ENCODE assay signal across 8 cellular contexts in the genomic region with DNA sequence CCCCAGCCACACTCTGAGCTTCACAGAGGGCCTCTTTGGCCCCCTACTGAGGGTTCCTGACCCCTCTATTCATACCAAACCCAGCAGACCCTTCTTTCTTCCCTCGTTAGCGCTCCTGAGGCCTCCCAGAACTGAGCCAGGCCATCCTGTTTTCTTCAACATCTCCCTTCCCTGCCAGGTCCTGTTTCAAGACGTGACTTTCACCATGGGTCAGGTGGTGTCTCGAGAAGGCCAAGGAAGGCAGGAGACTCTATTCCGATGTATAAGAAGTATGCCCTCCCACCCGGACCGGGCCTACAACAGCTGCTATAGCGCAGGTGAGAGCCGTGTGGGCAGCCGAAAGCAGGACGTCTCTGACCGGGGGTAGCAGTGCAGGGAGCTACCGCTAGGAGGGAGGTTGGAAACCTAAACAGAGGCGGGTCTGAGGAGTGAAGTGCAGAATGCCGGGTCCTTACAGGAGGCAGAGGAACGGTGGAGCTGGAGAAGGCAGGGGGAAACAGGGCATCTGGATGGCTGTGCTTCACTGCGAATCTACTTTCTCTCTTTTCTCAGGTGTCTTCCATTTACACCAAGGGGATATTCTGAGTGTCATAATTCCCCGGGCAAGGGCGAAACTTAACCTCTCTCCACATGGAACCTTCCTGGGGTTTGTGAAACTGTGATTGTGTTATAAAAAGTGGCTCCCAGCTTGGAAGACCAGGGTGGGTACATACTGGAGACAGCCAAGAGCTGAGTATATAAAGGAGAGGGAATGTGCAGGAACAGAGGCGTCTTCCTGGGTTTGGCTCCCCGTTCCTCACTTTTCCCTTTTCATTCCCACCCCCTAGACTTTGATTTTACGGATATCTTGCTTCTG. TPM values are rescaled to one million over a fixed set of nuclear protein-coding genes. Genes with fewer than 3 reads are reported as not detected.
DNase-seq lines count a peak whose midpoint lies in the region; ATAC-seq and TF ChIP-seq lines count a peak whose summit lies in the region.

No MANE protein-coding gene starts in this region.

- peak; percentile 47 for DNase-seq in DMS79 (lab: John Stamatoyannopoulos, UW)
- peak; percentile 26 for DNase-seq in MG63
- peak; percentile 55 to 60 for DNase-seq in activated CD4-positive, alpha-beta T cell treated with anti-CD3 and anti-CD28 coated beads, Interleukin-2, amount 50 U/mL, for 4 hours
- no peak for DNase-seq in epithelial cell of prostate (ENCODE audit: low read depth, low spot score)
- DNase-seq in myocyte (ENCODE audit: low read depth) = peak; percentile 62
- DNase-seq in tibial nerve (ENCODE audit: low spot score in 2 of 2) = peak in 1 of 2 donors; percentile 46
- DNase-seq in NCI-H1436 treated with DMSO at 0.1 percent for 48 hours (lab: John Stamatoyannopoulos, UW) = no peak

- ATAC-seq in HG02623 (IDR thresholded peaks at IDR 0.05; ENCODE audit: unreplicated experiment) = no peak

- WGBS in tibial nerve, 2 donors = 27 to 30% methylated on average over 22 of the region's 22 CpGs

- TF ChIP-seq EP300 in tibial nerve (IDR thresholded peaks at IDR 0.05) = no peak

- H3K4me1 ChIP-seq in tibial nerve = peaks cover 0 to 81% (median 55%) of the 10 kb centered on the region in 4 donors

- H3K9me3 ChIP-seq in MG63 (no peaks in the 10 kb centered on the region), tibial nerve (no peaks in the 10 kb centered on the region)

- peak in 4 of 5 experiments; percentile 37 to 54 (median 42) for TF ChIP-seq CTCF in tibial nerve (IDR thresholded peaks at IDR 0.05)

- H3K36me3 ChIP-seq in MG63 (peaks cover 9% of the 10 kb centered on the region), tibial nerve (peaks cover 0 to 25% (median 9%) of the 10 kb centered on the region in 3 donors)

- no peak for TF ChIP-seq POLR2A in tibial nerve (IDR thresholded peaks at IDR 0.05)

- H3K4me3 ChIP-seq in MG63 (peak overlapping the region; percentile 71), tibial nerve (peak overlapping the region; percentile 15 to 88 (median 80))

- H3K27ac ChIP-seq in epithelial cell of prostate = peak overlapping the region; percentile 70
- H3K27ac ChIP-seq in tibial nerve = peak overlapping the region; percentile 92 to 94 (median 94)

- H3K27me3 ChIP-seq in MG63 (no peaks in the 10 kb centered on the region), tibial nerve (no peaks in the 10 kb centered on the region)

RNA-seq across cellular contexts. Expression of gene SENP3, which starts 1.3 kb away (rescaled TPM):
- 85.6 and 106 TPM in 2 replicates for total RNA-seq in MG63 (2014; rRNA removed; shearing (Covaris generic); ENCODE audit: low replicate concordance)
- total RNA-seq in myocyte (93.6 and 114 TPM in 2 replicates), tibial nerve (10 to 100 TPM; 54.3 to 75.4 (median 59.0) TPM)
- 58.1 TPM for polyA plus RNA-seq in myocyte (2012)

RNA-seq across cellular contexts. Expression of gene TNFSF13, which starts 1.9 kb away (rescaled TPM):
- 1.7 TPM in 1 of 2 replicates, not detected in the other for total RNA-seq in MG63 (2014; rRNA removed; shearing (Covaris generic); ENCODE audit: low replicate concordance)
- total RNA-seq in myocyte (0.11 TPM in 1 of 2 replicates, not detected in the other), tibial nerve (10 to 100 TPM; 44.7 to 93.3 (median 64.7) TPM)
- 1.8 TPM for polyA plus RNA-seq in myocyte (2012)

RNA-seq across cellular contexts. Expression of gene TNFSF12, which starts 11.5 kb away (rescaled TPM):
- total RNA-seq in MG63 (2014; rRNA removed; shearing (Covaris generic); ENCODE audit: low replicate concordance) = 0.33 TPM in 1 of 2 replicates, not detected in the other
- total RNA-seq in myocyte (7.4 and 8.6 TPM in 2 replicates), tibial nerve (100 to 1,000 TPM in 2 of 4 donors, 10 to 100 TPM in 2; 59.4 to 109 (median 98.8) TPM)
- 13.4 TPM for polyA plus RNA-seq in myocyte (2012)

RNA-seq across cellular contexts. Expression of gene CD68, which starts 19.0 kb away (rescaled TPM):
- 12.6 and 17.3 TPM in 2 replicates for total RNA-seq in MG63 (2014; rRNA removed; shearing (Covaris generic); ENCODE audit: low replicate concordance)
- total RNA-seq in myocyte (7.6 and 9.1 TPM in 2 replicates), tibial nerve (10 to 100 TPM; 19.3 to 65.7 (median 34.2) TPM)
- polyA plus RNA-seq in myocyte (2012) = 13.6 TPM

RNA-seq across cellular contexts. Expression of gene MPDU1, which starts 23.3 kb away (rescaled TPM):
- 96.0 and 121 TPM in 2 replicates for total RNA-seq in MG63 (2014; rRNA removed; shearing (Covaris generic); ENCODE audit: low replicate concordance)
- total RNA-seq in myocyte (185 and 199 TPM in 2 replicates), tibial nerve (100 to 1,000 TPM in 1 of 4 donors, 10 to 100 TPM in 3; 58.3 to 102 (median 66.2) TPM)
- polyA plus RNA-seq in myocyte (2012) = 61.3 TPM

Comparison
In these comparisons a context has a peak if more than half of its experiments do, and no peak if none do; other contexts are left out.
1. DNase-seq: peak in DMS79 (single experiment), MG63 (single experiment), activated CD4-positive, alpha-beta T cell treated with anti-CD3 and anti-CD28 coated beads, Interleukin-2, amount 50 U/mL, for 4 hours (2 of 2) and myocyte (single experiment); none in epithelial cell of prostate (single experiment) and NCI-H1436 treated with DMSO at 0.1 percent for 48 hours (single experiment).
2. RNA of gene TNFSF13, which starts 1.9 kb away (total RNA-seq): 44.7 to 93.3 TPM in tibial nerve; 1.7 TPM in MG63 and 0.11 TPM in myocyte; every median in the first group is over 10 times any median in the second.